ENCODE assay signal across 16 cellular contexts in the genomic region with DNA sequence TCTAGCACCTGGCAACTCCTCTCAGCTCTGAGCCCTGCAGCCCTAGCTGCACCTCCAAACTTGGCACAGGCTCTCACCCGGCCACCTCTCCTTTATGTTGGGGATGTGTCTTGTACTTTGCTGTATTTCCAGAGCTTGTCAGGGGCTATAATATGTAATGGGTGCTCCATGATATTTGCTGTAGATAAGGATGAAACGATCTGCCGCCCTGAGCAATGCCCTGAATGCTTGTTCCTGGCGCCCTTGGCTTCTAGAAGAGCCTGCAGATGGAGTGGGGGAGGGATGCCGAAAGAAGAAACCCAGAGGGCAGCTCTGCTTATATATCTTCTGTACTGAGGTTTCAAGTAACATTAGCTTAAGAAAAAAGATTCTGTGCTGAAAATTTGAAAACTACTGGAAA. TPM values are rescaled to one million over a fixed set of nuclear protein-coding genes. Genes with fewer than 3 reads are reported as not detected.
DNase-seq lines count a peak whose midpoint lies in the region; ATAC-seq and TF ChIP-seq lines count a peak whose summit lies in the region.
"Had no signal": no experiment of that assay in that cellular context is flagged by ENCODE, and none has a peak within 500 bp of the region (broad histone marks: within the 10 kb centered on the region; RNA-seq: fewer than 3 reads in every experiment).

No MANE protein-coding gene starts in this region.

- H3K36me3 ChIP-seq in mucosa of descending colon (ENCODE audit: low read depth) (peaks cover 2% of the 10 kb centered on the region), tibial artery (no peaks in the 10 kb centered on the region)
- H3K36me3 ChIP-seq: HAP-1 had no signal

- H3K27me3 Mint-ChIP-seq in T-helper 1 cell treated with Interleukin-12 subunit alpha and Interleukin-12 subunit beta and Interleukin-4 antibody, amounts not matched to agents 30 μg/mL and 1 μg/mL, for 36 hours (ENCODE audit: low read depth): no peaks in the 10 kb centered on the region
- H3K27me3 Mint-ChIP-seq: activated naive CD8-positive, alpha-beta T cell treated with anti-CD3 and anti-CD28 coated beads, Interleukin-2, amount 50 U/mL, for 24 hours; CD4-positive, alpha-beta T cell had no signal

- H3K36me3 Mint-ChIP-seq in T-helper 1 cell treated with Interleukin-12 subunit alpha and Interleukin-12 subunit beta and Interleukin-4 antibody, amounts not matched to agents 30 μg/mL and 1 μg/mL, for 36 hours (ENCODE audit: low read depth): no peaks in the 10 kb centered on the region
- H3K36me3 Mint-ChIP-seq: stimulated activated effector memory CD8-positive, alpha-beta T cell treated with anti-CD3 and anti-CD28 coated beads, Interleukin-12 subunit alpha, Interleukin-12 subunit beta, amount 100 ng/mL, for 72 hours had no signal

- H3K27me3 ChIP-seq in tibial artery: no peaks in the 10 kb centered on the region

- ATAC-seq in mucosa of descending colon (peak; percentile 85), HG02610 (IDR thresholded peaks at IDR 0.05; ENCODE audit: unreplicated experiment) (no peak)
- ATAC-seq: activated naive CD8-positive, alpha-beta T cell treated with anti-CD3 and anti-CD28 coated beads, Interleukin-2, amount 50 U/mL, for 24 hours; activated T-cell treated with anti-CD3 and anti-CD28 coated beads, Interleukin-2, amount 50 U/mL, for 4 hours had no signal

- H3K4me1 ChIP-seq in mucosa of descending colon (ENCODE audit: low read depth): peaks cover 25% of the 10 kb centered on the region
- H3K4me1 ChIP-seq in tibial artery: peaks cover 0 to 24% (median 12%) of the 10 kb centered on the region in 4 donors
- H3K4me1 ChIP-seq: HAP-1 had no signal

- peaks cover 6% of the 10 kb centered on the region for H3K4me1 Mint-ChIP-seq in T-helper 1 cell treated with Interleukin-12 subunit alpha and Interleukin-12 subunit beta and Interleukin-4 antibody, amounts not matched to agents 30 μg/mL and 1 μg/mL, for 36 hours (ENCODE audit: low read depth)

- no peaks in the 10 kb centered on the region for H3K9me3 Mint-ChIP-seq in T-helper 1 cell treated with Interleukin-12 subunit alpha and Interleukin-12 subunit beta and Interleukin-4 antibody, amounts not matched to agents 30 μg/mL and 1 μg/mL, for 36 hours
- H3K9me3 Mint-ChIP-seq: activated naive CD8-positive, alpha-beta T cell treated with anti-CD3 and anti-CD28 coated beads, Interleukin-2, amount 50 U/mL, for 24 hours; activated T-cell treated with anti-CD3 and anti-CD28 coated beads, Interleukin-2, amount 50 U/mL, for 4 hours; CD4-positive, alpha-beta T cell; stimulated activated effector memory CD8-positive, alpha-beta T cell treated with anti-CD3 and anti-CD28 coated beads, Interleukin-12 subunit alpha, Interleukin-12 subunit beta, amount 100 ng/mL, for 72 hours had no signal

- intact Hi-C loops in mucosa of descending colon (cut with DNase I, micrococcal nuclease): no loop called here
- intact Hi-C loops in tibial artery (cut with DNase I; ENCODE audit: low total_unique reads): no loop called here

- no peak for TF ChIP-seq CTCF in mucosa of descending colon (IDR thresholded peaks at IDR 0.05)
- TF ChIP-seq CTCF in tibial artery (IDR thresholded peaks at IDR 0.05): no peak

- no peak overlapping the region for H3K4me3 Mint-ChIP-seq in T-helper 1 cell treated with Interleukin-12 subunit alpha and Interleukin-12 subunit beta and Interleukin-4 antibody, amounts not matched to agents 30 μg/mL and 1 μg/mL, for 36 hours
- H3K4me3 Mint-ChIP-seq: activated naive CD8-positive, alpha-beta T cell treated with anti-CD3 and anti-CD28 coated beads, Interleukin-2, amount 50 U/mL, for 24 hours; activated T-cell treated with anti-CD3 and anti-CD28 coated beads, Interleukin-2, amount 50 U/mL, for 4 hours; CD4-positive, alpha-beta T cell; stimulated activated effector memory CD8-positive, alpha-beta T cell treated with anti-CD3 and anti-CD28 coated beads, Interleukin-12 subunit alpha, Interleukin-12 subunit beta, amount 100 ng/mL, for 72 hours had no signal

- DNase-seq in T-helper 1 cell (no peak), mucosa of descending colon (peak; percentile 57 to 90 (median 65)), tibial artery (no peak), KBM-7 (no peak), DMS53 treated with DMSO at 0.1 percent for 48 hours (lab: John Stamatoyannopoulos, UW; ENCODE audit: unreplicated experiment) (no peak)
- DNase-seq: activated naive CD8-positive, alpha-beta T cell treated with anti-CD3 and anti-CD28 coated beads, Interleukin-2, amount 50 U/mL, for 24 hours; activated T-cell treated with anti-CD3 and anti-CD28 coated beads, Interleukin-2, amount 50 U/mL, for 4 hours; CD4-positive, alpha-beta T cell; NCI-H1417; NK-92 treated with Interleukin-12 subunit alpha and Interleukin-12 subunit beta, amount 100 ng/mL, for 24 hours had no signal

- H3K4me3 ChIP-seq in mucosa of descending colon (no peak overlapping the region), tibial artery (no peak overlapping the region)
- H3K4me3 ChIP-seq: HAP-1 had no signal

- H3K27ac ChIP-seq in cingulate gyrus (ENCODE audit: low read depth, low read length) (peak overlapping the region; percentile 67), tibial artery (peak overlapping the region; percentile 56 to 61)
- H3K27ac ChIP-seq: 22Rv1 had no signal

- in situ Hi-C loops in KBM-7 (cut with MboI; ENCODE audit: low pct_unique_long_range_greater_than_20kb, low sequenced_read_pairs): no loop called here

- peak overlapping the region; percentile 21 for H3K27ac Mint-ChIP-seq in T-helper 1 cell treated with Interleukin-12 subunit alpha and Interleukin-12 subunit beta and Interleukin-4 antibody, amounts not matched to agents 30 μg/mL and 1 μg/mL, for 36 hours
- H3K27ac Mint-ChIP-seq: activated naive CD8-positive, alpha-beta T cell treated with anti-CD3 and anti-CD28 coated beads, Interleukin-2, amount 50 U/mL, for 24 hours; CD4-positive, alpha-beta T cell; stimulated activated effector memory CD8-positive, alpha-beta T cell treated with anti-CD3 and anti-CD28 coated beads, Interleukin-12 subunit alpha, Interleukin-12 subunit beta, amount 100 ng/mL, for 72 hours had no signal

- H3K9me3 ChIP-seq in mucosa of descending colon (no peaks in the 10 kb centered on the region), tibial artery (no peaks in the 10 kb centered on the region)
- H3K9me3 ChIP-seq: HAP-1 had no signal

RNA-seq across cellular contexts. Expression of a gene that starts 35.9 kb away (rescaled TPM):
- 100 to 1,000 TPM in 2 of 3 donors, 10 to 100 TPM in 1; 96.0 to 153 (median 144) TPM for total RNA-seq in mucosa of descending colon

Comparison
In these comparisons a context has a peak if more than half of its experiments do, and no peak if none do; other contexts are left out.
1. DNase-seq: peak in mucosa of descending colon (3 of 3); none in T-helper 1 cell (0 of 5), tibial artery (0 of 2), KBM-7 (single experiment) and DMS53 treated with DMSO at 0.1 percent for 48 hours (single experiment).